ENCODE assay signal across 17 cellular contexts in genomic region chr12:5014269-5014668, GRCh38. TPM values are rescaled to one million over a fixed set of nuclear protein-coding genes. Genes with fewer than 3 reads are reported as not detected.
"Had no signal": no experiment of that assay in that cellular context is flagged by ENCODE, and none has a peak within 500 bp of the region (broad histone marks: within the 10 kb centered on the region; RNA-seq: fewer than 3 reads in every experiment).

No MANE protein-coding gene starts in this region.

- H3K27me3 ChIP-seq: spleen, upper lobe of left lung had no signal

- H3K36me3 ChIP-seq: spleen, upper lobe of left lung had no signal

- H3K36me3 Mint-ChIP-seq: activated naive CD4-positive, alpha-beta T cell treated with anti-CD3 and anti-CD28 coated beads, Interleukin-2, amount 50 U/mL, for 24 hours; natural killer cell treated with Interleukin-12 subunit alpha and Interleukin-12 subunit beta and Interleukin-15 and Interleukin-18, amount 100 ng/mL, for 72 hours; WTC11 had no signal

- H3K4me3 Mint-ChIP-seq: activated naive CD4-positive, alpha-beta T cell treated with anti-CD3 and anti-CD28 coated beads, Interleukin-2, amount 50 U/mL, for 24 hours; natural killer cell treated with Interleukin-12 subunit alpha and Interleukin-12 subunit beta and Interleukin-15 and Interleukin-18, amount 100 ng/mL, for 72 hours; T-helper 1 cell treated with Interleukin-12 subunit alpha and Interleukin-12 subunit beta and Interleukin-4 antibody, amounts not matched to agents 30 μg/mL and 1 μg/mL, for 36 hours; WTC11 had no signal

- H3K4me1 Mint-ChIP-seq: activated naive CD4-positive, alpha-beta T cell treated with anti-CD3 and anti-CD28 coated beads, Interleukin-2, amount 50 U/mL, for 24 hours had no signal

- ATAC-seq: body of pancreas; esophagus mucosa; natural killer cell treated with Interleukin-12 subunit alpha and Interleukin-12 subunit beta and Interleukin-15 and Interleukin-18, amount 100 ng/mL, for 72 hours; right cardiac atrium; WTC11 had no signal

- H3K9me3 Mint-ChIP-seq: activated naive CD4-positive, alpha-beta T cell treated with anti-CD3 and anti-CD28 coated beads, Interleukin-2, amount 50 U/mL, for 24 hours; natural killer cell treated with Interleukin-12 subunit alpha and Interleukin-12 subunit beta and Interleukin-15 and Interleukin-18, amount 100 ng/mL, for 72 hours; T-helper 1 cell treated with Interleukin-12 subunit alpha and Interleukin-12 subunit beta and Interleukin-4 antibody, amounts not matched to agents 30 μg/mL and 1 μg/mL, for 36 hours had no signal

- H3K27ac ChIP-seq: body of pancreas, spleen, upper lobe of left lung had no signal

- H3K27ac Mint-ChIP-seq: activated naive CD4-positive, alpha-beta T cell treated with anti-CD3 and anti-CD28 coated beads, Interleukin-2, amount 50 U/mL, for 24 hours; natural killer cell treated with Interleukin-12 subunit alpha and Interleukin-12 subunit beta and Interleukin-15 and Interleukin-18, amount 100 ng/mL, for 72 hours; T-helper 1 cell treated with Interleukin-12 subunit alpha and Interleukin-12 subunit beta and Interleukin-4 antibody, amounts not matched to agents 30 μg/mL and 1 μg/mL, for 36 hours; WTC11 had no signal

- H3K4me3 ChIP-seq: body of pancreas, spleen, upper lobe of left lung had no signal

- H3K4me1 ChIP-seq: body of pancreas, spleen, upper lobe of left lung had no signal

- H3K9me3 ChIP-seq: body of pancreas, spleen, upper lobe of left lung had no signal

- DNase-seq: activated CD4-positive, alpha-beta T cell treated with anti-CD3 and anti-CD28 coated beads for 48 hours; activated CD8-positive, alpha-beta memory T cell treated with anti-CD3 and anti-CD28 coated beads for 24 hours; activated T-cell treated with anti-CD3 and anti-CD28 coated beads for 4 hours; amniotic stem cell; body of pancreas; foreskin melanocyte; right cardiac atrium; spleen; stimulated activated CD4-positive, alpha-beta T cell treated with anti-CD3 and anti-CD28 coated beads, Interleukin-2, amount 100 ng/mL, for 24 hours; stimulated activated naive CD4-positive, alpha-beta T cell treated with Interleukin-2 at 50 U/mL for 16 hours; upper lobe of left lung had no signal

RNA-seq across cellular contexts. Expression of gene KCNA5, which starts 29.4 kb away (rescaled TPM):
- total RNA-seq: dermis microvascular lymphatic vessel endothelial cell; esophagus mucosa; natural killer cell treated with Interleukin-12 subunit alpha and Interleukin-12 subunit beta and Interleukin-15 and Interleukin-18, amount 100 ng/mL, for 72 hours had no signal
